25 cellular contexts compared by ENCODE assay signal in genomic region chr9:17315341-17315740, GRCh38.
"Had no signal": no experiment of that assay in that cellular context is flagged by ENCODE, and none has a peak within 500 bp of the region (broad histone marks: within the 10 kb centered on the region; RNA-seq: fewer than 3 reads in every experiment).

No MANE protein-coding gene starts in this region.

- H3K4me1 ChIP-seq: ascending aorta, lower lobe of right lung, right lobe of liver, transverse colon had no signal

- H3K36me3 Mint-ChIP-seq: activated naive CD4-positive, alpha-beta T cell treated with anti-CD3 and anti-CD28 coated beads, Interleukin-2, amount 50 U/mL, for 24 hours; naive thymus-derived CD4-positive, alpha-beta T cell; stimulated activated effector memory CD8-positive, alpha-beta T cell treated with anti-CD3 and anti-CD28 coated beads, Interleukin-12 subunit alpha, Interleukin-12 subunit beta, amount 100 ng/mL, for 72 hours had no signal

- H3K36me3 ChIP-seq: ascending aorta, lower lobe of right lung, right lobe of liver, transverse colon had no signal

- H3K27me3 ChIP-seq: ascending aorta, right lobe of liver, transverse colon had no signal

- FAIRE-seq: endometrium, urothelium cell line had no signal

- DNase-seq: activated CD4-positive, alpha-beta T cell treated with anti-CD3 and anti-CD28 coated beads, Interleukin-2, amount 10 ng/mL, durations not matched to agents 24 days and 14 days; activated CD8-positive, alpha-beta T cell treated with anti-CD3 and anti-CD28 coated beads, Interleukin-2, amount 10 ng/mL, durations not matched to agents 7 days and 5 days; activated gamma-delta T cell treated with Interleukin-2 at 50 U/mL for 16 hours; cerebellar nuclear complex; effector CD4-positive, alpha-beta T cell; foreskin fibroblast; lower lobe of right lung; mesendoderm; mucosa of descending colon; naive thymus-derived CD4-positive, alpha-beta T cell; posterior cingulate gyrus; right lobe of liver; small intestine; stimulated activated CD4-positive, alpha-beta T cell treated with anti-CD3 and anti-CD28 coated beads, Interleukin-2, amount 100 ng/mL, for 24 hours; T-helper 2 cell; transverse colon had no signal

- H3K9me3 Mint-ChIP-seq: activated CD4-positive, alpha-beta T cell treated with anti-CD3 and anti-CD28 coated beads, Interleukin-2, amount 10 ng/mL, durations not matched to agents 24 days and 14 days; neural crest cell had no signal

- H3K9me3 ChIP-seq: ascending aorta, lower lobe of right lung, mucosa of descending colon, right lobe of liver had no signal

- H3K4me3 ChIP-seq: ascending aorta, lower lobe of right lung, mucosa of descending colon, right lobe of liver, transverse colon had no signal

- H3K4me3 Mint-ChIP-seq: activated CD4-positive, alpha-beta T cell treated with anti-CD3 and anti-CD28 coated beads, Interleukin-2, amount 10 ng/mL, durations not matched to agents 24 days and 14 days; activated CD8-positive, alpha-beta T cell treated with anti-CD3 and anti-CD28 coated beads, Interleukin-2, amount 10 ng/mL, durations not matched to agents 7 days and 5 days; activated naive CD4-positive, alpha-beta T cell treated with anti-CD3 and anti-CD28 coated beads, Interleukin-2, amount 50 U/mL, for 24 hours; dendritic cell treated with granulocyte-macrophage colony-stimulating factor and Interleukin-4, amounts not matched to agents 40 ng/mL and 50 ng/mL, for 4 days; naive thymus-derived CD4-positive, alpha-beta T cell; neural crest cell; stimulated activated effector memory CD8-positive, alpha-beta T cell treated with anti-CD3 and anti-CD28 coated beads, Interleukin-12 subunit alpha, Interleukin-12 subunit beta, amount 100 ng/mL, for 72 hours had no signal

- H3K27me3 Mint-ChIP-seq: activated CD4-positive, alpha-beta T cell treated with anti-CD3 and anti-CD28 coated beads, Interleukin-2, amount 10 ng/mL, durations not matched to agents 24 days and 14 days; activated naive CD4-positive, alpha-beta T cell treated with anti-CD3 and anti-CD28 coated beads, Interleukin-2, amount 50 U/mL, for 24 hours; dendritic cell treated with granulocyte-macrophage colony-stimulating factor and Interleukin-4, amounts not matched to agents 40 ng/mL and 50 ng/mL, for 4 days; naive thymus-derived CD4-positive, alpha-beta T cell had no signal

- H3K4me1 Mint-ChIP-seq: activated CD4-positive, alpha-beta T cell treated with anti-CD3 and anti-CD28 coated beads, Interleukin-2, amount 10 ng/mL, durations not matched to agents 24 days and 14 days; activated naive CD4-positive, alpha-beta T cell treated with anti-CD3 and anti-CD28 coated beads, Interleukin-2, amount 50 U/mL, for 24 hours; naive thymus-derived CD4-positive, alpha-beta T cell; neural crest cell; stimulated activated effector memory CD8-positive, alpha-beta T cell treated with anti-CD3 and anti-CD28 coated beads, Interleukin-12 subunit alpha, Interleukin-12 subunit beta, amount 100 ng/mL, for 72 hours had no signal

- H3K27ac Mint-ChIP-seq: activated CD4-positive, alpha-beta T cell treated with anti-CD3 and anti-CD28 coated beads, Interleukin-2, amount 10 ng/mL, durations not matched to agents 24 days and 14 days; activated CD8-positive, alpha-beta T cell treated with anti-CD3 and anti-CD28 coated beads, Interleukin-2, amount 10 ng/mL, durations not matched to agents 7 days and 5 days; activated naive CD4-positive, alpha-beta T cell treated with anti-CD3 and anti-CD28 coated beads, Interleukin-2, amount 50 U/mL, for 24 hours; dendritic cell treated with granulocyte-macrophage colony-stimulating factor and Interleukin-4, amounts not matched to agents 40 ng/mL and 50 ng/mL, for 4 days; naive thymus-derived CD4-positive, alpha-beta T cell; stimulated activated effector memory CD8-positive, alpha-beta T cell treated with anti-CD3 and anti-CD28 coated beads, Interleukin-12 subunit alpha, Interleukin-12 subunit beta, amount 100 ng/mL, for 72 hours had no signal

- ATAC-seq: activated CD4-positive, CD25-positive, alpha-beta regulatory T cell treated with anti-CD3 and anti-CD28 coated beads, Interleukin-2, amount 50 U/mL, for 24 hours; activated CD8-positive, alpha-beta T cell treated with anti-CD3 and anti-CD28 coated beads, Interleukin-2, amount 10 ng/mL, durations not matched to agents 7 days and 5 days; left lobe of liver; lower lobe of right lung; mucosa of descending colon; naive thymus-derived CD4-positive, alpha-beta T cell; right lobe of liver; stimulated activated effector memory CD8-positive, alpha-beta T cell treated with anti-CD3 and anti-CD28 coated beads, Interleukin-12 subunit alpha, Interleukin-12 subunit beta, amount 100 ng/mL, for 72 hours had no signal
